In genomic region chr19:4329858-4330257, GRCh38 we compare ENCODE assay signal across 13 cellular contexts. TPM values are rescaled to one million over a fixed set of nuclear protein-coding genes. Genes with fewer than 3 reads are reported as not detected.
A peak's percentile ranks its signal among the peaks of the same experiment; 100 is the strongest.
DNase-seq lines count a peak whose midpoint lies in the region; ATAC-seq and TF ChIP-seq lines count a peak whose summit lies in the region.
"Had no signal": no experiment of that assay in that cellular context is flagged by ENCODE, and none has a peak within 500 bp of the region (broad histone marks: within the 10 kb centered on the region; RNA-seq: fewer than 3 reads in every experiment).

No MANE protein-coding gene starts in this region.

- H3K4me3 ChIP-seq in HCT116 (replicated peaks in 1 of 2; ENCODE audit: low read depth in 1 of 2, low read length in 2 of 2) (no peak overlapping the region), right atrium auricular region (no peak overlapping the region)

- no peak for ATAC-seq in HCT116
- ATAC-seq: effector memory CD8-positive, alpha-beta T cell; foreskin keratinocyte had no signal

- H3K9me3 Mint-ChIP-seq in brain, result peaks cover 0 to 4% (median 0%) of the 10 kb centered on the region in 5 experiments

- TF ChIP-seq POLR2A in HCT116 (IDR thresholded peaks at IDR 0.05; ENCODE audit: borderline replicate concordance, extremely low read depth, insufficient read depth, insufficient read length), result no peak

- H3K4me1 Mint-ChIP-seq in brain, result peaks cover 23% of the 10 kb centered on the region

- H3K4me1 ChIP-seq in HCT116 (ENCODE audit: control insufficient read depth in 1 of 2, insufficient read depth in 2 of 2, low read length in 2 of 2), result peaks cover 7 to 20% of the 10 kb centered on the region in 2 experiments
- H3K4me1 ChIP-seq in right atrium auricular region, result peaks cover 0 to 24% of the 10 kb centered on the region in 2 donors
- H3K4me1 ChIP-seq: foreskin keratinocyte had no signal

- no peak overlapping the region for H3K27ac ChIP-seq in HCT116 (ENCODE audit: low read depth, low read length)
- H3K27ac ChIP-seq in right atrium auricular region, result no peak overlapping the region
- H3K27ac ChIP-seq: brain microvascular endothelial cell, foreskin keratinocyte, thoracic aorta had no signal

- RAD21 ChIA-PET in HCT116 (lab: Charles Lee; ENCODE audit: low non-redundant PET in 1 of 2, low total read pairs in 2 of 2, uncharacterized antibody in 2 of 2, unreplicated experiment in 2 of 2), result no interaction called here

- H3K4me3 Mint-ChIP-seq in brain, result peak overlapping the region in 3 of 5 experiments; percentile 22 to 48 (median 46)

- H3K36me3 ChIP-seq in HCT116 (ENCODE audit: control insufficient read depth in 1 of 2, insufficient read depth in 2 of 2, low read length in 2 of 2) (no peaks in the 10 kb centered on the region), right atrium auricular region (no peaks in the 10 kb centered on the region)
- H3K36me3 ChIP-seq: brain microvascular endothelial cell, thoracic aorta had no signal

- CTCF ChIA-PET in HCT116 (lab: Charles Lee), result no interaction called here

- POLR2A ChIA-PET in HCT116 (lab: Charles Lee), result no interaction called here

- 0 out of 2 replicates have a peak overlapping the region, but pooled peaks have one; percentile 79 for H3K4me2 ChIP-seq in HCT116 (ENCODE audit: low read length)

- H3K27ac Mint-ChIP-seq in brain, result no peak overlapping the region

- H3K27me3 Mint-ChIP-seq in brain, result peaks cover 15% of the 10 kb centered on the region
- H3K27me3 Mint-ChIP-seq: effector memory CD8-positive, alpha-beta T cell had no signal

- no peak for TF ChIP-seq RAD21 in HCT116 (IDR thresholded peaks at IDR 0.05; ENCODE audit: low read depth)

- H3K9ac ChIP-seq in HCT116 (ENCODE audit: low read length), result no peak overlapping the region

- H3K27me3 ChIP-seq in HCT116 (ENCODE audit: insufficient read depth, low read length), result no peaks in the 10 kb centered on the region
- H3K27me3 ChIP-seq in right atrium auricular region, result no peaks in the 10 kb centered on the region
- H3K27me3 ChIP-seq: brain microvascular endothelial cell, foreskin keratinocyte had no signal

- H2AFZ ChIP-seq in HCT116 (ENCODE audit: low read depth, low read length, poor library complexity, severe bottlenecking), result no peak overlapping the region

- no peak for TF ChIP-seq CTCF in HCT116 (IDR thresholded peaks at IDR 0.05 in 2 of 3, conservative IDR thresholded peaks at IDR 0.05 in 1 of 3; ENCODE audit: borderline replicate concordance in 1 of 3, insufficient read depth in 1 of 3, low read depth in 2 of 3, low read length in 2 of 3)
- no peak for TF ChIP-seq CTCF in brain (conservative IDR thresholded peaks at IDR 0.05)
- TF ChIP-seq CTCF in right atrium auricular region (IDR thresholded peaks at IDR 0.05), result no peak

- H3K36me3 Mint-ChIP-seq in brain, result peaks cover 15% of the 10 kb centered on the region

- DNase-seq in HCT116 (ENCODE audit: low read depth, low spot score) (no peak), right atrium auricular region (ENCODE audit: low spot score) (no peak), NOMO-1 treated with DMSO at 0.1 percent for 48 hours (lab: John Stamatoyannopoulos, UW; ENCODE audit: unreplicated experiment) (no peak)
- DNase-seq: brain microvascular endothelial cell, C1 segment of cervical spinal cord, foreskin keratinocyte, NCI-H1048 had no signal

- H3K79me2 ChIP-seq in HCT116 (ENCODE audit: insufficient read depth, low read length), result no peaks in the 10 kb centered on the region; the same call in 1 of the 2 replicates

- no peaks in the 10 kb centered on the region for H4K20me1 ChIP-seq in HCT116 (ENCODE audit: insufficient read depth)

- H3K9me2 ChIP-seq in HCT116 (ENCODE audit: insufficient read depth), result no peaks in the 10 kb centered on the region

- no peaks in the 10 kb centered on the region for H3K9me3 ChIP-seq in HCT116 (ENCODE audit: control insufficient read depth in 1 of 2, insufficient read depth in 1 of 2, low read depth in 1 of 2, low read length in 2 of 2)
- no peaks in the 10 kb centered on the region for H3K9me3 ChIP-seq in right atrium auricular region
- H3K9me3 ChIP-seq: thoracic aorta had no signal

- intact Hi-C loops in HCT116 (cut with micrococcal nuclease), result no loop called here

- no TSS peak for BruUV-seq in HCT116 (replicated peaks; lab: Mats Ljungman, UMichigan)

TF ChIP-seq in HCT116, 20 proteins besides CTCF, POLR2A, EP300 and RAD21:
- TF ChIP-seq REST (IDR thresholded peaks at IDR 0.05; ENCODE audit: low read depth) (no peak), ZBTB33 (IDR thresholded peaks at IDR 0.05; ENCODE audit: extremely low read depth, insufficient replicate concordance, low read length) (no peak), ZFX (IDR thresholded peaks at IDR 0.05) (no peak), EGR1 (IDR thresholded peaks at IDR 0.05; ENCODE audit: low read depth) (no peak), SRF (IDR thresholded peaks at IDR 0.05; ENCODE audit: low read depth) (no peak), TCF7L2 (IDR thresholded peaks at IDR 0.05; ENCODE audit: borderline replicate concordance, extremely low read depth, insufficient read depth, insufficient read length) (no peak), ZNF274 (IDR thresholded peaks at IDR 0.05; ENCODE audit: low read depth, low read length) (no peak), SIN3A (IDR thresholded peaks at IDR 0.05; ENCODE audit: low read depth) (no peak)

RNA-seq across cellular contexts. Expression of gene STAP2, which starts 8.8 kb away (rescaled TPM):
- 2.1 TPM for total RNA-seq in HCT116 (2021; ENCODE audit: unreplicated experiment)
- polyA plus RNA-seq in HCT116 (2012), result 2.4 and 2.5 TPM in 2 replicates
- 25.7 TPM for polyA plus RNA-seq in brain (ENCODE audit: insufficient read depth, low read depth, low replicate concordance)
- total RNA-seq in right atrium auricular region, result 10 to 100 TPM in 1 of 2 donors, 1 to 10 TPM in 1; 4.8 to 11.8 TPM
- total RNA-seq: thoracic aorta had no signal

RNA-seq across cellular contexts. Expression of gene MPND, which starts 13.5 kb away (rescaled TPM):
- total RNA-seq in HCT116 (2021; ENCODE audit: unreplicated experiment) (24.3 TPM), right atrium auricular region (1 to 10 TPM; 6.2 to 7.3 TPM)
- 22.9 and 27.3 TPM in 2 replicates for polyA plus RNA-seq in HCT116 (2012)
- polyA plus RNA-seq in brain (ENCODE audit: insufficient read depth, low read depth, low replicate concordance), result 73.2 TPM

RNA-seq across cellular contexts. Expression of gene FSD1, which starts 25.5 kb away (rescaled TPM):
- total RNA-seq in HCT116 (2021; ENCODE audit: unreplicated experiment), result 20.1 TPM
- 11.6 and 13.9 TPM in 2 replicates for polyA plus RNA-seq in HCT116 (2012)
- 106 TPM for polyA plus RNA-seq in brain (ENCODE audit: insufficient read depth, low read depth, low replicate concordance)
- not detected for total RNA-seq in right atrium auricular region
- total RNA-seq: thoracic aorta had no signal

RNA-seq across cellular contexts. Expression of gene TMIGD2, which starts 27.7 kb away (rescaled TPM):
- total RNA-seq in HCT116 (2021; ENCODE audit: unreplicated experiment), result not detected
- not detected in 2 replicates for polyA plus RNA-seq in HCT116 (2012)
- polyA plus RNA-seq in brain (ENCODE audit: insufficient read depth, low read depth, low replicate concordance), result 2.9 TPM
- total RNA-seq in right atrium auricular region, result under 1 TPM in 1 of 2 donors, not detected in 1; 0.28 TPM
- total RNA-seq: Daoy, foreskin keratinocyte, osteocyte, SK-MEL-5 had no signal
- polyA plus RNA-seq: foreskin keratinocyte had no signal

RNA-seq across cellular contexts. Expression of gene SHD, which starts 50.8 kb away (rescaled TPM):
- total RNA-seq in HCT116 (2021; ENCODE audit: unreplicated experiment) (2.0 TPM), right atrium auricular region (10 to 100 TPM; 24.2 to 24.6 TPM)
- polyA plus RNA-seq in HCT116 (2012), result 2.9 and 3.7 TPM in 2 replicates
- polyA plus RNA-seq in brain (ENCODE audit: insufficient read depth, low read depth, low replicate concordance), result 207 TPM
- total RNA-seq: Daoy, foreskin keratinocyte, osteocyte, thoracic aorta had no signal
- polyA plus RNA-seq: foreskin keratinocyte had no signal

Comparison
In these comparisons a context has a peak if more than half of its experiments do, and no peak if none do; other contexts are left out.
1. RNA of gene FSD1, which starts 25.5 kb away (total RNA-seq): 20.1 TPM in HCT116 (single experiment); not detected in right atrium auricular region; every median in the first group is over 10 times any median in the second.